ENCODE assay signal across 31 cellular contexts in the genomic region with DNA sequence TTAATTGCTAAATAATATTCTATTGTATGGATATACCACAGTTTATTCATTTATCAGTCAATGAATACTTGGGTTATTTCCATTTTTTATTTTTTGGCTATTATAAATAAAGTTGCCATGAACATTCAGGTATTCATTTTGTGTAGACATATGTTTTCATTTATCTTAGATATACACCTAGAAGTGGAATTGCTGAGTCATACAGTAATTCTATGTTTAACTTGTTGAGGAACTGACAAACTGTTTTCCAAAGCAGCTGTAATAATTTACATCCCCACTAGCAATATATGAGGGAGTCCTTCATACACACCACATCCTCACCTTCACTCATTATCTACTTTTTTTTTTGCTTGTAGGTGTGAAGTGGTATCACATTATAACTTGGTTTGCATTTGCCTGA.
"Had no signal": no experiment of that assay in that cellular context is flagged by ENCODE, and none has a peak within 500 bp of the region (broad histone marks: within the 10 kb centered on the region; RNA-seq: fewer than 3 reads in every experiment).

No MANE protein-coding gene starts in this region.

- H3K9me3 ChIP-seq: adrenal gland, body of pancreas, colonic mucosa, esophagus squamous epithelium, gastroesophageal sphincter had no signal

- ATAC-seq: activated CD4-positive, CD25-positive, alpha-beta regulatory T cell treated with anti-CD3 and anti-CD28 coated beads, Interleukin-2, amount 50 U/mL, for 24 hours; activated CD8-positive, alpha-beta T cell treated with anti-CD3 and anti-CD28 coated beads for 36 hours; activated naive CD8-positive, alpha-beta T cell treated with anti-CD3 and anti-CD28 coated beads, Interleukin-2, amount 50 U/mL, for 24 hours; activated T-cell treated with anti-CD3 and anti-CD28 coated beads, Interleukin-2, amount 50 U/mL, for 4 hours; activated T-helper 17 cell treated with anti-CD3 and anti-CD28 coated beads, Interleukin-2, amount 50 U/mL, for 72 hours; body of pancreas; gastroesophageal sphincter; heart right ventricle; T-helper 17 cell had no signal

- H3K27ac ChIP-seq: adrenal gland, body of pancreas, colonic mucosa, epithelial cell of prostate, esophagus squamous epithelium, gastroesophageal sphincter, heart right ventricle, WERI-Rb-1 had no signal

- DNase-seq: activated B cell treated with CpG ODN at 0.5 μM for 24 hours; activated CD4-positive, alpha-beta T cell treated with anti-CD3 and anti-CD28 coated beads for 48 hours; activated CD4-positive, alpha-beta T cell treated with anti-CD3 and anti-CD28 coated beads, Interleukin-2, amount 50 U/mL, for 1 hour; activated CD4-positive, alpha-beta T cell treated with anti-CD3 and anti-CD28 coated beads, Interleukin-2, amount 50 U/mL, for 48 hours; activated CD8-positive, alpha-beta memory T cell treated with anti-CD3 and anti-CD28 coated beads for 24 hours; activated CD8-positive, alpha-beta T cell treated with anti-CD3 and anti-CD28 coated beads for 36 hours; activated effector memory CD4-positive, alpha-beta T cell treated with anti-CD3 and anti-CD28 coated beads, Interleukin-2, amount 50 U/mL, for 16 hours; activated naive CD4-positive, alpha-beta T cell treated with anti-CD3 and anti-CD28 coated beads for 36 hours; activated naive CD8-positive, alpha-beta T cell treated with anti-CD3 and anti-CD28 coated beads for 36 hours; activated naive CD8-positive, alpha-beta T cell treated with anti-CD3 and anti-CD28 coated beads, Interleukin-2, amount 50 U/mL, for 24 hours; activated T-cell treated with anti-CD3 and anti-CD28 coated beads, Interleukin-2, amount 50 U/mL, for 4 hours; adrenal gland; amygdala; aorta; body of pancreas; central memory CD4-positive, alpha-beta T cell; cerebellar nuclear complex; colonic mucosa; effector CD8-positive, alpha-beta T cell; esophagus squamous epithelium; foreskin melanocyte; heart right ventricle; T-helper 17 cell; T1000; WERI-Rb-1 had no signal

- H3K4me1 ChIP-seq: adrenal gland, body of pancreas, colonic mucosa, esophagus squamous epithelium had no signal

- H3K4me3 ChIP-seq: adrenal gland, body of pancreas, colonic mucosa, esophagus squamous epithelium, gastroesophageal sphincter, heart right ventricle had no signal

- H3K36me3 ChIP-seq: adrenal gland, colonic mucosa, esophagus squamous epithelium, gastroesophageal sphincter, heart right ventricle, WERI-Rb-1 had no signal

- FAIRE-seq: endometrium, endothelial cell of umbilical vein had no signal

- H3K27me3 ChIP-seq: adrenal gland, body of pancreas, colonic mucosa, esophagus squamous epithelium, gastroesophageal sphincter, heart right ventricle had no signal
